In the genomic region with DNA sequence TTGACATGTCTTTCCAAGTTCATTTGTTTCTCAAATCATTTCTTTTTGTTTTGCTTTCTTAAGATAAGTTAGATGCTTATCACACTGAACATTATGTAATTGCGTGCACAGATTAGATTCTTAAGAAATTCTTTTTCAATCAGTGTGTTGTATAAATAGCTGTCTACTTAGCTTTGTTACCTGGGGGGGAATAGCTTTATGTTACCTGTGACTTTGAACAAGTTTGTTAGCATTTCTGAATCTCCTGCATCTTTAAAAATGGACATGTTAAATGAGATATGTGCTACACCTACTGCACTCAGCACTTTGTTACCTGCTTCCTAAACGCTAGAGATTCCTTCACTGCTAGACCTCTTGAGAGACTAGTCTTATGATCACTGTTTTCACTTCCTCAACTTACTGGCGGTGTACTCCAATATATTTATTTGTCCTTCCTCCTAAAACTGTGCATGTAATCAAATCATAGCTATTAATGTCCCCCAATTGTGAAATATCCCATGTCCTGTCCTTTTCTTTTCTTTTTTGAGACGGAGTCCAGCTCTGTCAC, we compare ENCODE assay signal across 12 cellular contexts. TPM values are rescaled to one million over a fixed set of nuclear protein-coding genes. Genes with fewer than 3 reads are reported as not detected.
DNase-seq lines count a peak whose midpoint lies in the region; ATAC-seq lines count a peak whose summit lies in the region.
"Had no signal": no experiment of that assay in that cellular context is flagged by ENCODE, and none has a peak within 500 bp of the region (broad histone marks: within the 10 kb centered on the region; RNA-seq: fewer than 3 reads in every experiment).

No MANE protein-coding gene starts in this region.

- H3K9me3 Mint-ChIP-seq in activated T-cell treated with anti-CD3 and anti-CD28 coated beads, Interleukin-2, amount 50 U/mL, for 72 hours = no peaks in the 10 kb centered on the region
- H3K9me3 Mint-ChIP-seq in stimulated activated naive B cell treated with anti-CD40 and anti-IgM and Interleukin-4, amounts not matched to agents 10 μg/mL and 1 μg/mL and 100 μg/mL, for 72 hours = peaks cover 0 to 2% of the 10 kb centered on the region in 2 donors
- no peaks in the 10 kb centered on the region for H3K9me3 Mint-ChIP-seq in stimulated activated effector memory CD8-positive, alpha-beta T cell treated with anti-CD3 and anti-CD28 coated beads, Interleukin-12 subunit alpha, Interleukin-12 subunit beta, amount 100 ng/mL, for 72 hours

- H3K36me3 Mint-ChIP-seq in activated T-cell treated with anti-CD3 and anti-CD28 coated beads, Interleukin-2, amount 50 U/mL, for 72 hours (ENCODE audit: insufficient read depth in 2 of 2) = peaks cover 2 to 4% of the 10 kb centered on the region in 2 donors
- H3K36me3 Mint-ChIP-seq in stimulated activated naive B cell treated with anti-CD40 and anti-IgM and Interleukin-4, amounts not matched to agents 10 μg/mL and 1 μg/mL and 100 μg/mL, for 72 hours = peaks cover 27 to 35% of the 10 kb centered on the region in 2 donors
- peaks cover 27% of the 10 kb centered on the region for H3K36me3 Mint-ChIP-seq in stimulated activated effector memory CD8-positive, alpha-beta T cell treated with anti-CD3 and anti-CD28 coated beads, Interleukin-12 subunit alpha, Interleukin-12 subunit beta, amount 100 ng/mL, for 72 hours

- H3K27me3 Mint-ChIP-seq in activated T-cell treated with anti-CD3 and anti-CD28 coated beads, Interleukin-2, amount 50 U/mL, for 72 hours (ENCODE audit: low read depth) = no peaks in the 10 kb centered on the region
- H3K27me3 Mint-ChIP-seq in stimulated activated naive B cell treated with anti-CD40 and anti-IgM and Interleukin-4, amounts not matched to agents 10 μg/mL and 1 μg/mL and 100 μg/mL, for 72 hours = no peaks in the 10 kb centered on the region

- peak overlapping the region in 1 of 2 donors; percentile 67 for H3K4me3 Mint-ChIP-seq in activated T-cell treated with anti-CD3 and anti-CD28 coated beads, Interleukin-2, amount 50 U/mL, for 72 hours
- H3K4me3 Mint-ChIP-seq in stimulated activated naive B cell treated with anti-CD40 and anti-IgM and Interleukin-4, amounts not matched to agents 10 μg/mL and 1 μg/mL and 100 μg/mL, for 72 hours = peak overlapping the region; percentile 50 to 58
- H3K4me3 Mint-ChIP-seq in stimulated activated effector memory CD8-positive, alpha-beta T cell treated with anti-CD3 and anti-CD28 coated beads, Interleukin-12 subunit alpha, Interleukin-12 subunit beta, amount 100 ng/mL, for 72 hours = no peak overlapping the region

- intact Hi-C loops in left colon (cut with DNase I, micrococcal nuclease) = no loop called here

- no peak for ATAC-seq in activated T-cell treated with anti-CD3 and anti-CD28 coated beads, Interleukin-2, amount 50 U/mL, for 72 hours (replicated peaks in 1 of 2)
- ATAC-seq in stimulated activated naive B cell treated with anti-CD40 and anti-IgM and Interleukin-4, amounts not matched to agents 10 μg/mL and 1 μg/mL and 100 μg/mL, for 72 hours (replicated peaks) = peak in 1 of 2 donors; percentile 18
- ATAC-seq in HG02840 (IDR thresholded peaks at IDR 0.05; ENCODE audit: low FRiP score, unreplicated experiment) (no peak), left colon (no peak)
- no peak for ATAC-seq in stimulated activated effector memory CD8-positive, alpha-beta T cell treated with anti-CD3 and anti-CD28 coated beads, Interleukin-12 subunit alpha, Interleukin-12 subunit beta, amount 100 ng/mL, for 72 hours

- peak overlapping the region; percentile 1 for H3K27ac Mint-ChIP-seq in activated T-cell treated with anti-CD3 and anti-CD28 coated beads, Interleukin-2, amount 50 U/mL, for 72 hours
- H3K27ac Mint-ChIP-seq in stimulated activated naive B cell treated with anti-CD40 and anti-IgM and Interleukin-4, amounts not matched to agents 10 μg/mL and 1 μg/mL and 100 μg/mL, for 72 hours = peak overlapping the region; percentile 59
- H3K27ac Mint-ChIP-seq in stimulated activated effector memory CD8-positive, alpha-beta T cell treated with anti-CD3 and anti-CD28 coated beads, Interleukin-12 subunit alpha, Interleukin-12 subunit beta, amount 100 ng/mL, for 72 hours = no peak overlapping the region

- peak overlapping the region; percentile 14 for H3K27ac ChIP-seq in caudate nucleus (ENCODE audit: low read depth, low read length)
- H3K27ac ChIP-seq: ovary had no signal

- DNase-seq in activated T-cell treated with anti-CD3 and anti-CD28 coated beads, Interleukin-2, amount 50 U/mL, for 72 hours = no peak
- DNase-seq in activated T-cell treated with anti-CD3 and anti-CD28 coated beads for 4 hours (no peak), NOMO-1 treated with dmso at 0.1 percent for 144 hours (lab: John Stamatoyannopoulos, UW; ENCODE audit: unreplicated experiment) (peak; percentile 42), caudate nucleus (lab: John Stamatoyannopoulos, UW) (no peak), left colon (no peak)
- DNase-seq in stimulated activated naive B cell treated with anti-CD40 and anti-IgM and Interleukin-4, amounts not matched to agents 10 μg/mL and 1 μg/mL and 100 μg/mL, for 72 hours = no peak
- DNase-seq in stimulated activated effector memory CD8-positive, alpha-beta T cell treated with anti-CD3 and anti-CD28 coated beads, Interleukin-12 subunit alpha, Interleukin-12 subunit beta, amount 100 ng/mL, for 72 hours (ENCODE audit: low spot score in 2 of 2) = no peak
- DNase-seq: effector CD4-positive, alpha-beta T cell; mesendoderm; NCI-H524 treated with DMSO at 0.1 percent for 48 hours; ovary had no signal

- H3K4me1 Mint-ChIP-seq in activated T-cell treated with anti-CD3 and anti-CD28 coated beads, Interleukin-2, amount 50 U/mL, for 72 hours (ENCODE audit: low read depth) = peaks cover 80% of the 10 kb centered on the region
- H3K4me1 Mint-ChIP-seq in stimulated activated naive B cell treated with anti-CD40 and anti-IgM and Interleukin-4, amounts not matched to agents 10 μg/mL and 1 μg/mL and 100 μg/mL, for 72 hours = peaks cover 33 to 67% of the 10 kb centered on the region in 2 donors
- peaks cover 53% of the 10 kb centered on the region for H3K4me1 Mint-ChIP-seq in stimulated activated effector memory CD8-positive, alpha-beta T cell treated with anti-CD3 and anti-CD28 coated beads, Interleukin-12 subunit alpha, Interleukin-12 subunit beta, amount 100 ng/mL, for 72 hours

RNA-seq across cellular contexts. Expression of a gene that starts 3.3 kb away (rescaled TPM):
- total RNA-seq in activated T-cell treated with anti-CD3 and anti-CD28 coated beads, Interleukin-2, amount 50 U/mL, for 72 hours = 10 to 100 TPM; 34.8 to 36.1 TPM
- total RNA-seq in left colon = 10 to 100 TPM; 29.5 to 31.6 TPM
